In genomic region chr14:94771191-94771905, GRCh38 we compare ENCODE assay signal across 19 cellular contexts. TPM values are rescaled to one million over a fixed set of nuclear protein-coding genes. Genes with fewer than 3 reads are reported as not detected.
A peak's percentile ranks its signal among the peaks of the same experiment; 100 is the strongest.
DNase-seq lines count a peak whose midpoint lies in the region; ATAC-seq and TF ChIP-seq lines count a peak whose summit lies in the region.
"Had no signal": no experiment of that assay in that cellular context is flagged by ENCODE, and none has a peak within 500 bp of the region (broad histone marks: within the 10 kb centered on the region; RNA-seq: fewer than 3 reads in every experiment).

No MANE protein-coding gene starts in this region.

- no peak for ATAC-seq in activated CD8-positive, alpha-beta T cell treated with anti-CD3 and anti-CD28 coated beads, Interleukin-2, amount 10 ng/mL, durations not matched to agents 7 days and 5 days
- no peak for ATAC-seq in activated CD8-positive, alpha-beta T cell treated with anti-CD3 and anti-CD28 coated beads for 36 hours
- ATAC-seq in sciatic nerve (no peak), HG02642 (IDR thresholded peaks at IDR 0.05; ENCODE audit: poor library complexity, unreplicated experiment) (no peak)
- ATAC-seq: natural killer cell treated with Interleukin-12 subunit alpha and Interleukin-12 subunit beta and Interleukin-15 and Interleukin-18, amount 100 ng/mL, for 72 hours; Panc1 had no signal

- H3K27me3 Mint-ChIP-seq in activated CD8-positive, alpha-beta T cell treated with anti-CD3 and anti-CD28 coated beads, Interleukin-2, amount 10 ng/mL, durations not matched to agents 7 days and 5 days (ENCODE audit: low read depth) = peaks cover 86% of the 10 kb centered on the region
- peaks cover 87% of the 10 kb centered on the region for H3K27me3 Mint-ChIP-seq in activated CD8-positive, alpha-beta T cell treated with anti-CD3 and anti-CD28 coated beads for 36 hours
- H3K27me3 Mint-ChIP-seq in activated CD4-positive, alpha-beta T cell treated with anti-CD3 and anti-CD28 coated beads, Interleukin-2, amount 10 ng/mL, durations not matched to agents 7 days and 5 days = peaks cover 87% of the 10 kb centered on the region

- peaks cover 10% of the 10 kb centered on the region for H3K9me3 Mint-ChIP-seq in activated CD8-positive, alpha-beta T cell treated with anti-CD3 and anti-CD28 coated beads, Interleukin-2, amount 10 ng/mL, durations not matched to agents 7 days and 5 days (ENCODE audit: insufficient read depth)
- H3K9me3 Mint-ChIP-seq in activated CD8-positive, alpha-beta T cell treated with anti-CD3 and anti-CD28 coated beads for 36 hours = no peaks in the 10 kb centered on the region
- peaks cover 7% of the 10 kb centered on the region for H3K9me3 Mint-ChIP-seq in activated CD4-positive, alpha-beta T cell treated with anti-CD3 and anti-CD28 coated beads, Interleukin-2, amount 10 ng/mL, durations not matched to agents 7 days and 5 days
- H3K9me3 Mint-ChIP-seq: natural killer cell treated with Interleukin-12 subunit alpha and Interleukin-12 subunit beta and Interleukin-15 and Interleukin-18, amount 100 ng/mL, for 72 hours had no signal

- POLR2A ChIA-PET in activated CD8-positive, alpha-beta T cell treated with anti-CD3 and anti-CD28 coated beads, Interleukin-2, amount 10 ng/mL, durations not matched to agents 7 days and 5 days (lab: Charles Lee) = no interaction called here
- POLR2A ChIA-PET in activated CD8-positive, alpha-beta T cell treated with anti-CD3 and anti-CD28 coated beads for 36 hours (lab: Charles Lee) = no interaction called here
- POLR2A ChIA-PET in activated CD4-positive, alpha-beta T cell treated with anti-CD3 and anti-CD28 coated beads, Interleukin-2, amount 10 ng/mL, durations not matched to agents 7 days and 5 days (lab: Charles Lee) = no interaction called here

- no peak for TF ChIP-seq CTCF in activated CD8-positive, alpha-beta T cell treated with anti-CD3 and anti-CD28 coated beads for 36 hours (IDR thresholded peaks at IDR 0.05)

- H3K27ac Mint-ChIP-seq in activated CD8-positive, alpha-beta T cell treated with anti-CD3 and anti-CD28 coated beads, Interleukin-2, amount 10 ng/mL, durations not matched to agents 7 days and 5 days = peak overlapping the region; percentile 61
- no peak overlapping the region for H3K27ac Mint-ChIP-seq in activated CD8-positive, alpha-beta T cell treated with anti-CD3 and anti-CD28 coated beads for 36 hours
- H3K27ac Mint-ChIP-seq in activated CD4-positive, alpha-beta T cell treated with anti-CD3 and anti-CD28 coated beads, Interleukin-2, amount 10 ng/mL, durations not matched to agents 7 days and 5 days = no peak overlapping the region
- H3K27ac Mint-ChIP-seq: natural killer cell treated with Interleukin-12 subunit alpha and Interleukin-12 subunit beta and Interleukin-15 and Interleukin-18, amount 100 ng/mL, for 72 hours had no signal

- DNase-seq in activated CD8-positive, alpha-beta T cell treated with anti-CD3 and anti-CD28 coated beads, Interleukin-2, amount 10 ng/mL, durations not matched to agents 7 days and 5 days = no peak
- no peak for DNase-seq in activated CD8-positive, alpha-beta T cell treated with anti-CD3 and anti-CD28 coated beads for 36 hours
- DNase-seq in astrocyte of the hippocampus (ENCODE audit: low read depth, low spot score) = peak; percentile 15
- peak; percentile 28 for DNase-seq in iPS-NIHi11 (ENCODE audit: low spot score)
- peak; percentile 58 for DNase-seq in sciatic nerve (ENCODE audit: low spot score)
- DNase-seq in activated CD4-positive, alpha-beta T cell treated with anti-CD3 and anti-CD28 coated beads, Interleukin-2, amount 10 ng/mL, durations not matched to agents 7 days and 5 days = no peak
- no peak for DNase-seq in kidney glomerular epithelial cell (lab: John Stamatoyannopoulos, UW)
- DNase-seq: activated CD4-positive, alpha-beta T cell treated with anti-CD3 and anti-CD28 coated beads, Interleukin-2, amount 50 U/mL, for 1 hour; C1 segment of cervical spinal cord; DMS153; foreskin fibroblast; Kasumi-1; mammary epithelial cell; NCI-H1105 treated with DMSO at 0.1 percent for 48 hours; stimulated activated naive CD4-positive, alpha-beta T cell treated with Interleukin-2 at 50 U/mL for 16 hours had no signal

- peak overlapping the region; percentile 25 for H3K4me3 Mint-ChIP-seq in activated CD8-positive, alpha-beta T cell treated with anti-CD3 and anti-CD28 coated beads, Interleukin-2, amount 10 ng/mL, durations not matched to agents 7 days and 5 days
- H3K4me3 Mint-ChIP-seq in activated CD8-positive, alpha-beta T cell treated with anti-CD3 and anti-CD28 coated beads for 36 hours = no peak overlapping the region
- H3K4me3 Mint-ChIP-seq in activated CD4-positive, alpha-beta T cell treated with anti-CD3 and anti-CD28 coated beads, Interleukin-2, amount 10 ng/mL, durations not matched to agents 7 days and 5 days = no peak overlapping the region

- H3K4me1 Mint-ChIP-seq in activated CD8-positive, alpha-beta T cell treated with anti-CD3 and anti-CD28 coated beads, Interleukin-2, amount 10 ng/mL, durations not matched to agents 7 days and 5 days (ENCODE audit: low read depth) = peaks cover 17% of the 10 kb centered on the region
- H3K4me1 Mint-ChIP-seq in activated CD8-positive, alpha-beta T cell treated with anti-CD3 and anti-CD28 coated beads for 36 hours (ENCODE audit: low read depth) = peaks cover 18% of the 10 kb centered on the region
- peaks cover 20% of the 10 kb centered on the region for H3K4me1 Mint-ChIP-seq in activated CD4-positive, alpha-beta T cell treated with anti-CD3 and anti-CD28 coated beads, Interleukin-2, amount 10 ng/mL, durations not matched to agents 7 days and 5 days

- H3K36me3 Mint-ChIP-seq in activated CD8-positive, alpha-beta T cell treated with anti-CD3 and anti-CD28 coated beads, Interleukin-2, amount 10 ng/mL, durations not matched to agents 7 days and 5 days (ENCODE audit: low read depth) = peaks cover 24% of the 10 kb centered on the region
- H3K36me3 Mint-ChIP-seq in activated CD8-positive, alpha-beta T cell treated with anti-CD3 and anti-CD28 coated beads for 36 hours (ENCODE audit: low read depth) = no peaks in the 10 kb centered on the region
- peaks cover 8% of the 10 kb centered on the region for H3K36me3 Mint-ChIP-seq in activated CD4-positive, alpha-beta T cell treated with anti-CD3 and anti-CD28 coated beads, Interleukin-2, amount 10 ng/mL, durations not matched to agents 7 days and 5 days (ENCODE audit: low read depth)

- CTCF ChIA-PET in activated CD8-positive, alpha-beta T cell treated with anti-CD3 and anti-CD28 coated beads, Interleukin-2, amount 10 ng/mL, durations not matched to agents 7 days and 5 days (lab: Charles Lee) = no interaction called here
- CTCF ChIA-PET in activated CD8-positive, alpha-beta T cell treated with anti-CD3 and anti-CD28 coated beads for 36 hours (lab: Charles Lee) = no interaction called here
- CTCF ChIA-PET in activated CD4-positive, alpha-beta T cell treated with anti-CD3 and anti-CD28 coated beads, Interleukin-2, amount 10 ng/mL, durations not matched to agents 7 days and 5 days (lab: Charles Lee) = no interaction called here

- intact Hi-C loops in activated CD8-positive, alpha-beta T cell treated with anti-CD3 and anti-CD28 coated beads for 36 hours (cut with micrococcal nuclease) = no loop called here
- intact Hi-C loops in sciatic nerve (cut with DNase I) = no loop called here

RNA-seq across cellular contexts. Expression of gene GSC, which starts 1.4 kb away (rescaled TPM):
- not detected for total RNA-seq in activated CD8-positive, alpha-beta T cell treated with anti-CD3 and anti-CD28 coated beads, Interleukin-2, amount 10 ng/mL, durations not matched to agents 7 days and 5 days
- not detected for total RNA-seq in activated CD8-positive, alpha-beta T cell treated with anti-CD3 and anti-CD28 coated beads for 36 hours
- total RNA-seq in sciatic nerve = 4.5 TPM
- not detected for total RNA-seq in activated CD4-positive, alpha-beta T cell treated with anti-CD3 and anti-CD28 coated beads, Interleukin-2, amount 10 ng/mL, durations not matched to agents 7 days and 5 days
- total RNA-seq: A172; natural killer cell treated with Interleukin-12 subunit alpha and Interleukin-12 subunit beta and Interleukin-15 and Interleukin-18, amount 100 ng/mL, for 72 hours had no signal

Comparison
In these comparisons a context has a peak if more than half of its experiments do, and no peak if none do; other contexts are left out.
1. DNase-seq: peak in astrocyte of the hippocampus (single experiment), iPS-NIHi11 (single experiment) and sciatic nerve (single experiment); none in activated CD8-positive, alpha-beta T cell treated with anti-CD3 and anti-CD28 coated beads, Interleukin-2, amount 10 ng/mL, durations not matched to agents 7 days and 5 days (single experiment), activated CD8-positive, alpha-beta T cell treated with anti-CD3 and anti-CD28 coated beads for 36 hours (single experiment), activated CD4-positive, alpha-beta T cell treated with anti-CD3 and anti-CD28 coated beads, Interleukin-2, amount 10 ng/mL, durations not matched to agents 7 days and 5 days (single experiment) and kidney glomerular epithelial cell (single experiment).